In genomic region chr4:156185514-156185913, GRCh38 we compare ENCODE assay signal across 20 cellular contexts.
"Had no signal": no experiment of that assay in that cellular context is flagged by ENCODE, and none has a peak within 500 bp of the region (broad histone marks: within the 10 kb centered on the region; RNA-seq: fewer than 3 reads in every experiment).

No MANE protein-coding gene starts in this region.

- H3K27me3 ChIP-seq: MG63 had no signal

- H3K36me3 Mint-ChIP-seq: T-cell had no signal

- H3K4me1 Mint-ChIP-seq: T-cell had no signal

- H3K9ac ChIP-seq: SK-N-SH had no signal

- H3K9me3 ChIP-seq: MG63, SK-N-SH had no signal

- DNase-seq: Karpas-422, KG1, MG63, NCI-H1105, NCI-H1417, NCI-H1436 treated with DMSO at 0.1 percent for 48 hours, NCI-H1694, NCI-H187 treated with DMSO at 0.1 percent for 48 hours, NCI-H2029 treated with DMSO at 0.1 percent for 48 hours, NCI-H2171 treated with DMSO at 0.1 percent for 48 hours, NCI-H2227 treated with DMSO at 0.1 percent for 48 hours, NCI-H524, NCI-H526 treated with DMSO at 0.1 percent for 48 hours, NCI-H748 treated with DMSO at 0.1 percent for 48 hours, RPMI8226, SHP77, SK-N-SH, SW 1271, T-cell had no signal

- H3K4me3 ChIP-seq: MG63 had no signal

- H3K27me3 Mint-ChIP-seq: T-cell had no signal

- H3K9me3 Mint-ChIP-seq: T-cell; T-helper 1 cell treated with Interleukin-12 subunit alpha and Interleukin-12 subunit beta and Interleukin-4 antibody, amounts not matched to agents 30 μg/mL and 1 μg/mL, for 36 hours had no signal

- H3K36me3 ChIP-seq: MG63 had no signal

- ATAC-seq: T-cell had no signal

- H3K4me3 Mint-ChIP-seq: T-cell; T-helper 1 cell treated with Interleukin-12 subunit alpha and Interleukin-12 subunit beta and Interleukin-4 antibody, amounts not matched to agents 30 μg/mL and 1 μg/mL, for 36 hours had no signal

- H3K27ac Mint-ChIP-seq: T-cell; T-helper 1 cell treated with Interleukin-12 subunit alpha and Interleukin-12 subunit beta and Interleukin-4 antibody, amounts not matched to agents 30 μg/mL and 1 μg/mL, for 36 hours had no signal
